Comparison of ENCODE assay signal across 9 cellular contexts in genomic region chr20:34022154-34022842, GRCh38. TPM values are rescaled to one million over a fixed set of nuclear protein-coding genes. Genes with fewer than 3 reads are reported as not detected.
DNase-seq lines count a peak whose midpoint lies in the region; ATAC-seq and TF ChIP-seq lines count a peak whose summit lies in the region.
"Had no signal": no experiment of that assay in that cellular context is flagged by ENCODE, and none has a peak within 500 bp of the region (broad histone marks: within the 10 kb centered on the region; RNA-seq: fewer than 3 reads in every experiment).

No MANE protein-coding gene starts in this region.

- no peaks in the 10 kb centered on the region for H3K27me3 Mint-ChIP-seq in T-cell

- H3K9me3 Mint-ChIP-seq in T-cell, result no peaks in the 10 kb centered on the region

- no peak for TF ChIP-seq CTCF in lower leg skin (IDR thresholded peaks at IDR 0.05)

- intact Hi-C loops in lower leg skin (cut with DNase I; ENCODE audit: low total_unique reads), result no loop called here

- CTCF ChIA-PET in T-cell (lab: Charles Lee), result interaction anchor here in 1 of 2 donors (0.6 to 1.2 kb wide), 2 partner anchors 29 to 159 kb away, joined by 3 to 4 read pairs; no protein-coding TSS in a partner anchor

- peak overlapping the region in 1 of 3 donors; percentile 41 for H3K4me3 Mint-ChIP-seq in T-cell

- H3K27ac Mint-ChIP-seq in T-cell, result peak overlapping the region; percentile 50 to 54

- DNase-seq in A172 (ENCODE audit: low spot score), result peak; percentile 26
- DNase-seq in ELR (ENCODE audit: low read depth), result peak; percentile 65
- peak in 1 of 34 experiments; percentile 8 for DNase-seq in T-cell
- DNase-seq in iPS-NIHi7 (ENCODE audit: extremely low spot score), result peak; percentile 58
- no peak for DNase-seq in activated gamma-delta T cell (lab: John Stamatoyannopoulos, UW)
- DNase-seq in lower leg skin (ENCODE audit: low spot score in 2 of 2), result no peak
- no peak for DNase-seq in nucleus accumbens (lab: John Stamatoyannopoulos, UW)

- peak; percentile 49 for ATAC-seq in HG03442 (IDR thresholded peaks at IDR 0.05; ENCODE audit: unreplicated experiment)
- ATAC-seq in T-cell (replicated peaks in 1 of 4), result peak; percentile 45 to 64 (median 60)

- no peak for TF ChIP-seq POLR2A in lower leg skin (IDR thresholded peaks at IDR 0.05)

- 78 to 82% methylated on average over 4 of the region's 4 CpGs for WGBS in lower leg skin, 2 donors

- peaks cover 77 to 86% (median 85%) of the 10 kb centered on the region in 3 donors for H3K4me1 Mint-ChIP-seq in T-cell

- POLR2A ChIA-PET in T-cell (lab: Charles Lee), result no interaction called here

- peaks cover 4% of the 10 kb centered on the region for H3K36me3 Mint-ChIP-seq in T-cell

- no peak overlapping the region for H3K4me3 ChIP-seq in lower leg skin (ENCODE audit: low read depth, poor library complexity, severe bottlenecking)
- H3K4me3 ChIP-seq: thoracic aorta had no signal

RNA-seq across cellular contexts. Expression of gene RALY, which starts 28.6 kb away (rescaled TPM):
- total RNA-seq in A172 (2014; rRNA removed; shearing (Covaris generic)), result 126 and 147 TPM in 2 replicates
- total RNA-seq in T-cell (100 to 1,000 TPM; 110 to 126 (median 125) TPM), lower leg skin (100 to 1,000 TPM in 1 of 4 donors, 10 to 100 TPM in 3; 92.2 to 113 (median 98.6) TPM)

Comparison
In these comparisons a context has a peak if more than half of its experiments do, and no peak if none do; other contexts are left out.
1. DNase-seq: peak in A172 (single experiment), ELR (single experiment) and iPS-NIHi7 (single experiment); none in activated gamma-delta T cell (single experiment), lower leg skin (0 of 2) and nucleus accumbens (0 of 56).